In the genomic region with DNA sequence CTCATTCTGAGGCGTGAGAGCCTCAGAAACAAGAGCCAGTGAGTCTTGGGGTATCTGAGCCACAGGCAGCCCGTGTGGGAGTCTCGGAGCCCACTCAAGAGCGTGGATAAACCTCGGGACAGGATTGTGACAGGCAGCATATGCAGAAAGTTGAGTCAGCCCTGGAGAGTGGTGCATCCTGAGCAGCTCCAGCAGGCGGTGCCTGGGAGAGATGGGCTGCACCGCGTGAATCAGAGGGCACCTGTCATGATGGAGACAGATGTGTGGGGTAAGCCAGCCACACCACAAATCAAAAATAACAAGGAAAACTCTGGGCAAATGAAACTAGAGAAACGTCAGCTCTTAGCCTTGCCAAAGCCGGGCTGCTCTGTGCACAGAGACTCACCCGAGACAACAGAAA, we compare ENCODE assay signal across 14 cellular contexts. TPM values are rescaled to one million over a fixed set of nuclear protein-coding genes. Genes with fewer than 3 reads are reported as not detected.
A peak's percentile ranks its signal among the peaks of the same experiment; 100 is the strongest.
DNase-seq lines count a peak whose midpoint lies in the region; ATAC-seq and TF ChIP-seq lines count a peak whose summit lies in the region.
"Had no signal": no experiment of that assay in that cellular context is flagged by ENCODE, and none has a peak within 500 bp of the region (broad histone marks: within the 10 kb centered on the region; RNA-seq: fewer than 3 reads in every experiment).

No MANE protein-coding gene starts in this region.

- no peaks in the 10 kb centered on the region for H3K36me3 Mint-ChIP-seq in activated CD4-positive, alpha-beta T cell treated with anti-CD3 and anti-CD28 coated beads for 36 hours (ENCODE audit: low read depth)
- H3K36me3 Mint-ChIP-seq in WTC11, result no peaks in the 10 kb centered on the region
- H3K36me3 Mint-ChIP-seq: type B pancreatic cell had no signal

- CTCF ChIA-PET in activated CD4-positive, alpha-beta T cell treated with anti-CD3 and anti-CD28 coated beads for 36 hours (lab: Charles Lee), result interaction anchor here (0.6 to 3.4 kb wide), 7 partner anchors 11 to 122 kb away, joined by 3 to 15 read pairs (median 3); no protein-coding TSS in a partner anchor
- CTCF ChIA-PET in WTC11 (lab: Charles Lee), result interaction anchor here (1.3 to 1.5 kb wide), 3 partner anchors 46 to 328 kb away, joined by 3 read pairs; no protein-coding TSS in a partner anchor

- POLR2A ChIA-PET in activated CD4-positive, alpha-beta T cell treated with anti-CD3 and anti-CD28 coated beads for 36 hours (lab: Charles Lee), result interaction anchor here (1.1 kb wide), 1 partner anchor 30 kb away, joined by 5 read pairs; a partner anchor contains a TSS
- POLR2A ChIA-PET in WTC11 (lab: Charles Lee), result interaction anchor here (0.6 kb wide), 1 partner anchor 910 kb away, joined by 3 read pairs; no protein-coding TSS in a partner anchor

- peak; percentile 46 for DNase-seq in activated CD4-positive, alpha-beta T cell treated with anti-CD3 and anti-CD28 coated beads for 36 hours
- no peak for DNase-seq in activated CD4-positive, alpha-beta T cell treated with anti-CD3 and anti-CD28 coated beads, Interleukin-2, amount 50 U/mL, for 1 hour
- DNase-seq in ELR (ENCODE audit: low read depth) (peak; percentile 55), WTC11 (ENCODE audit: low spot score) (no peak), middle frontal gyrus (ENCODE audit: extremely low spot score, low spot score) (peak; percentile 12), NCI-H1417 treated with DMSO at 0.1 percent for 48 hours (lab: John Stamatoyannopoulos, UW) (no peak), AG08396 (ENCODE audit: low spot score) (no peak)
- DNase-seq: DMS53, left ventricle myocardium inferior, NCI-H2029 treated with DMSO at 0.1 percent for 48 hours, WERI-Rb-1 had no signal

- ATAC-seq in activated CD4-positive, alpha-beta T cell treated with anti-CD3 and anti-CD28 coated beads for 36 hours, result peak; percentile 45
- ATAC-seq in WTC11 (peak; percentile 48; the same call in 1 of the 2 replicates), HG03025 (IDR thresholded peaks at IDR 0.05; ENCODE audit: low FRiP score, unreplicated experiment) (no peak)

- H3K4me1 Mint-ChIP-seq in activated CD4-positive, alpha-beta T cell treated with anti-CD3 and anti-CD28 coated beads for 36 hours, result peaks cover 26% of the 10 kb centered on the region
- H3K4me1 Mint-ChIP-seq in WTC11, result peaks cover 19% of the 10 kb centered on the region
- H3K4me1 Mint-ChIP-seq: central memory CD8-positive, alpha-beta T cell had no signal

- no peak for TF ChIP-seq CTCF in WTC11 (IDR thresholded peaks at IDR 0.05)

- H3K9me3 Mint-ChIP-seq in activated CD4-positive, alpha-beta T cell treated with anti-CD3 and anti-CD28 coated beads for 36 hours (ENCODE audit: low read depth), result peaks cover 3% of the 10 kb centered on the region
- no peaks in the 10 kb centered on the region for H3K9me3 Mint-ChIP-seq in WTC11
- H3K9me3 Mint-ChIP-seq: central memory CD8-positive, alpha-beta T cell; type B pancreatic cell had no signal

- H3K27me3 Mint-ChIP-seq in activated CD4-positive, alpha-beta T cell treated with anti-CD3 and anti-CD28 coated beads for 36 hours, result peaks cover 61% of the 10 kb centered on the region
- H3K27me3 Mint-ChIP-seq in WTC11 (ENCODE audit: low read depth), result peaks cover 8% of the 10 kb centered on the region; the same call in 1 of the 2 replicates

- no peak overlapping the region for H3K27ac Mint-ChIP-seq in activated CD4-positive, alpha-beta T cell treated with anti-CD3 and anti-CD28 coated beads for 36 hours
- no peak overlapping the region for H3K27ac Mint-ChIP-seq in WTC11
- H3K27ac Mint-ChIP-seq: type B pancreatic cell had no signal

- intact Hi-C loops in activated CD4-positive, alpha-beta T cell treated with anti-CD3 and anti-CD28 coated beads for 36 hours (cut with DNase I, micrococcal nuclease), result loop anchor here (1.0 to 2.0 kb wide), 5 partner anchors 11 to 363 kb away; a partner anchor contains a TSS

- no peak overlapping the region for H3K4me3 Mint-ChIP-seq in activated CD4-positive, alpha-beta T cell treated with anti-CD3 and anti-CD28 coated beads for 36 hours
- H3K4me3 Mint-ChIP-seq in WTC11, result no peak overlapping the region
- H3K4me3 Mint-ChIP-seq: central memory CD8-positive, alpha-beta T cell; type B pancreatic cell had no signal

TF ChIP-seq in WTC11, 78 proteins besides CTCF, POLR2A, EP300 and RAD21 (continues in another document):
- TF ChIP-seq ZNF317 (CRISPR knock-in tag; IDR thresholded peaks at IDR 0.05; ENCODE audit: borderline replicate concordance, low read depth), result no peak
- TF ChIP-seq ZNF219 (CRISPR knock-in tag; IDR thresholded peaks at IDR 0.05; ENCODE audit: borderline replicate concordance), result no peak
- TF ChIP-seq, protein P1, sequence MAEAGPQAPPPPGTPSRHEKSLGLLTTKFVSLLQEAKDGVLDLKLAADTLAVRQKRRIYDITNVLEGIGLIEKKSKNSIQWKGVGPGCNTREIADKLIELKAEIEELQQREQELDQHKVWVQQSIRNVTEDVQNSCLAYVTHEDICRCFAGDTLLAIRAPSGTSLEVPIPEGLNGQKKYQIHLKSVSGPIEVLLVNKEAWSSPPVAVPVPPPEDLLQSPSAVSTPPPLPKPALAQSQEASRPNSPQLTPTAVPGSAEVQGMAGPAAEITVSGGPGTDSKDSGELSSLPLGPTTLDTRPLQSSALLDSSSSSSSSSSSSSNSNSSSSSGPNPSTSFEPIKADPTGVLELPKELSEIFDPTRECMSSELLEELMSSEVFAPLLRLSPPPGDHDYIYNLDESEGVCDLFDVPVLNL (CRISPR knock-in tag; IDR thresholded peaks at IDR 0.05; ENCODE audit: borderline replicate concordance, low read depth), result no peak
- no peak for TF ChIP-seq FOXJ3 (CRISPR knock-in tag; IDR thresholded peaks at IDR 0.05; ENCODE audit: borderline replicate concordance)
- no peak for TF ChIP-seq ATF1 (CRISPR knock-in tag; IDR thresholded peaks at IDR 0.05)
- TF ChIP-seq, protein P2, sequence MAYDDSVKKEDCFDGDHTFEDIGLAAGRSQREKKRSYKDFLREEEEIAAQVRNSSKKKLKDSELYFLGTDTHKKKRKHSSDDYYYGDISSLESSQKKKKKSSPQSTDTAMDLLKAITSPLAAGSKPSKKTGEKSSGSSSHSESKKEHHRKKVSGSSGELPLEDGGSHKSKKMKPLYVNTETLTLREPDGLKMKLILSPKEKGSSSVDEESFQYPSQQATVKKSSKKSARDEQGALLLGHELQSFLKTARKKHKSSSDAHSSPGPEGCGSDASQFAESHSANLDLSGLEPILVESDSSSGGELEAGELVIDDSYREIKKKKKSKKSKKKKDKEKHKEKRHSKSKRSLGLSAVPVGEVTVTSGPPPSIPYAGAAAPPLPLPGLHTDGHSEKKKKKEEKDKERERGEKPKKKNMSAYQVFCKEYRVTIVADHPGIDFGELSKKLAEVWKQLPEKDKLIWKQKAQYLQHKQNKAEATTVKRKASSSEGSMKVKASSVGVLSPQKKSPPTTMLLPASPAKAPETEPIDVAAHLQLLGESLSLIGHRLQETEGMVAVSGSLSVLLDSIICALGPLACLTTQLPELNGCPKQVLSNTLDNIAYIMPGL (CRISPR knock-in tag; IDR thresholded peaks at IDR 0.05), result no peak
- TF ChIP-seq MXD4 (CRISPR knock-in tag; IDR thresholded peaks at IDR 0.05; ENCODE audit: borderline replicate concordance), result no peak
- TF ChIP-seq, protein P3, sequence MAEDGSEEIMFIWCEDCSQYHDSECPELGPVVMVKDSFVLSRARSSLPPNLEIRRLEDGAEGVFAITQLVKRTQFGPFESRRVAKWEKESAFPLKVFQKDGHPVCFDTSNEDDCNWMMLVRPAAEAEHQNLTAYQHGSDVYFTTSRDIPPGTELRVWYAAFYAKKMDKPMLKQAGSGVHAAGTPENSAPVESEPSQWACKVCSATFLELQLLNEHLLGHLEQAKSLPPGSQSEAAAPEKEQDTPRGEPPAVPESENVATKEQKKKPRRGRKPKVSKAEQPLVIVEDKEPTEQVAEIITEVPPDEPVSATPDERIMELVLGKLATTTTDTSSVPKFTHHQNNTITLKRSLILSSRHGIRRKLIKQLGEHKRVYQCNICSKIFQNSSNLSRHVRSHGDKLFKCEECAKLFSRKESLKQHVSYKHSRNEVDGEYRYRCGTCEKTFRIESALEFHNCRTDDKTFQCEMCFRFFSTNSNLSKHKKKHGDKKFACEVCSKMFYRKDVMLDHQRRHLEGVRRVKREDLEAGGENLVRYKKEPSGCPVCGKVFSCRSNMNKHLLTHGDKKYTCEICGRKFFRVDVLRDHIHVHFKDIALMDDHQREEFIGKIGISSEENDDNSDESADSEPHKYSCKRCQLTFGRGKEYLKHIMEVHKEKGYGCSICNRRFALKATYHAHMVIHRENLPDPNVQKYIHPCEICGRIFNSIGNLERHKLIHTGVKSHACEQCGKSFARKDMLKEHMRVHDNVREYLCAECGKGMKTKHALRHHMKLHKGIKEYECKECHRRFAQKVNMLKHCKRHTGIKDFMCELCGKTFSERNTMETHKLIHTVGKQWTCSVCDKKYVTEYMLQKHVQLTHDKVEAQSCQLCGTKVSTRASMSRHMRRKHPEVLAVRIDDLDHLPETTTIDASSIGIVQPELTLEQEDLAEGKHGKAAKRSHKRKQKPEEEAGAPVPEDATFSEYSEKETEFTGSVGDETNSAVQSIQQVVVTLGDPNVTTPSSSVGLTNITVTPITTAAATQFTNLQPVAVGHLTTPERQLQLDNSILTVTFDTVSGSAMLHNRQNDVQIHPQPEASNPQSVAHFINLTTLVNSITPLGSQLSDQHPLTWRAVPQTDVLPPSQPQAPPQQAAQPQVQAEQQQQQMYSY (CRISPR knock-in tag; IDR thresholded peaks at IDR 0.05), result no peak
- TF ChIP-seq FOXP1 (CRISPR knock-in tag; IDR thresholded peaks at IDR 0.05; ENCODE audit: borderline replicate concordance), result no peak
- TF ChIP-seq, protein P4, sequence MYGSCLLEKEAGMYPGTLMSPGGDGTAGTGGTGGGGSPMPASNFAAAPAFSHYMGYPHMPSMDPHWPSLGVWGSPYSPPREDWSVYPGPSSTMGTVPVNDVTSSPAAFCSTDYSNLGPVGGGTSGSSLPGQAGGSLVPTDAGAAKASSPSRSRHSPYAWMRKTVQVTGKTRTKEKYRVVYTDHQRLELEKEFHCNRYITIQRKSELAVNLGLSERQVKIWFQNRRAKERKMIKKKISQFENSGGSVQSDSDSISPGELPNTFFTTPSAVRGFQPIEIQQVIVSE (CRISPR knock-in tag; IDR thresholded peaks at IDR 0.05; ENCODE audit: borderline replicate concordance), result no peak

RNA-seq across cellular contexts. Expression of a gene that starts 30.0 kb away (rescaled TPM):
- total RNA-seq in activated CD4-positive, alpha-beta T cell treated with anti-CD3 and anti-CD28 coated beads for 36 hours, result 100 to 1,000 TPM; 101 to 136 TPM
- 45.1 to 52.9 TPM (median 46.7 TPM) in 3 replicates for total RNA-seq in WTC11 (2021)

RNA-seq across cellular contexts. Expression of a gene that starts 50.2 kb away (rescaled TPM):
- not detected for total RNA-seq in activated CD4-positive, alpha-beta T cell treated with anti-CD3 and anti-CD28 coated beads for 36 hours
- total RNA-seq in WTC11 (2021), result 1.7 to 3.2 TPM (median 2.2 TPM) in 3 replicates
- total RNA-seq: left ventricle myocardium inferior had no signal

Comparison
In these comparisons a context has a peak if more than half of its experiments do, and no peak if none do; other contexts are left out.
1. DNase-seq: peak in activated CD4-positive, alpha-beta T cell treated with anti-CD3 and anti-CD28 coated beads for 36 hours (single experiment), ELR (single experiment) and middle frontal gyrus (single experiment); none in activated CD4-positive, alpha-beta T cell treated with anti-CD3 and anti-CD28 coated beads, Interleukin-2, amount 50 U/mL, for 1 hour (single experiment), WTC11 (single experiment), NCI-H1417 treated with DMSO at 0.1 percent for 48 hours (single experiment) and AG08396 (single experiment).